In the genomic region with DNA sequence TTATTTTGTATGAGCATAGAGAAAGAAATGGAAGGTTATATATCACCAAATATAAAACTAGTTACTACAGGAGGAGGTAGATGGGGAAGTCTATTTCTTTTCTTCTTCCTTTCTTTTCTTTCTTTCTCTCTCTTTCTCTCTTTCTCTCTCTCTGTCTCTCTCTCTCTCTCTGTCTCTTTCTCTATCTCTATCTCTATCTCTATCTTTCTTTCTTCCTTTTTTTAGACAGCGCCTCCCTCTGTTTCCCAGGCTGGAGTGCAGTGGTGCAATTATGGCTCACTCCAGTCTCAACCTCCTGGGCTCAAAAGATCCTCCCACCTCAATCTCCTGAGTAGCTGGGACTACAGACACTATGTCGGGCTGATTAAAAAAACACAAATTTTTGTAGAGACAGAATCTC, we compare ENCODE assay signal across 13 cellular contexts. TPM values are rescaled to one million over a fixed set of nuclear protein-coding genes. Genes with fewer than 3 reads are reported as not detected.
DNase-seq lines count a peak whose midpoint lies in the region; ATAC-seq and TF ChIP-seq lines count a peak whose summit lies in the region.
"Had no signal": no experiment of that assay in that cellular context is flagged by ENCODE, and none has a peak within 500 bp of the region (broad histone marks: within the 10 kb centered on the region; RNA-seq: fewer than 3 reads in every experiment).

No MANE protein-coding gene starts in this region.

- BruUV-seq in OCI-LY7 (replicated peaks; lab: Mats Ljungman, UMichigan): no TSS peak

- intact Hi-C loops in OCI-LY7 (cut with micrococcal nuclease; ENCODE audit: unreplicated experiment): no loop called here
- intact Hi-C loops in esophagus muscularis mucosa (cut with DNase I): no loop called here
- intact Hi-C loops in CD14-positive monocyte (cut with micrococcal nuclease): no loop called here

- H3K27ac Mint-ChIP-seq in H9: no peak overlapping the region
- H3K27ac Mint-ChIP-seq in CD14-positive monocyte: peak overlapping the region in 1 of 7 donors; percentile 30
- H3K27ac Mint-ChIP-seq: HFFc6 had no signal

- no peak overlapping the region for H3K4ac ChIP-seq in H9 (ENCODE audit: low read depth, low read length)

- no peak overlapping the region for H3K56ac ChIP-seq in H9 (ENCODE audit: insufficient read length, low read depth, low read length)

- H3K4me2 ChIP-seq in H9 (ENCODE audit: insufficient read depth, insufficient read length, low read length): no peak overlapping the region
- no peak overlapping the region for H3K4me2 ChIP-seq in OCI-LY7 (ENCODE audit: low read length)

- H2AFZ ChIP-seq in H9 (ENCODE audit: low read length): no peak overlapping the region
- peak overlapping the region; percentile 35; the same call in 1 of the 2 replicates for H2AFZ ChIP-seq in OCI-LY7 (ENCODE audit: low read length)
- H2AFZ ChIP-seq: GM23248 had no signal

- no peak overlapping the region for H2AK5ac ChIP-seq in H9 (ENCODE audit: insufficient read length, low read length)

- no peak overlapping the region for H3K9ac ChIP-seq in H9 (ENCODE audit: extremely low read depth, insufficient read length, low read length)
- H3K9ac ChIP-seq: GM23248 had no signal

- H3K4me1 ChIP-seq in H9 (ENCODE audit: insufficient read depth, low read length): no peaks in the 10 kb centered on the region
- no peaks in the 10 kb centered on the region for H3K4me1 ChIP-seq in OCI-LY7 (ENCODE audit: insufficient read depth, low read length, poor library complexity, severe bottlenecking)
- no peaks in the 10 kb centered on the region for H3K4me1 ChIP-seq in esophagus muscularis mucosa

- TF ChIP-seq CTCF in H9 (conservative IDR thresholded peaks at IDR 0.05) (peak; percentile 40; the same call in 2 of the 3 replicates), OCI-LY7 (conservative IDR thresholded peaks at IDR 0.05; ENCODE audit: low read length) (peak; percentile 53), esophagus muscularis mucosa (IDR thresholded peaks at IDR 0.05) (no peak), omental fat pad (IDR thresholded peaks at IDR 0.05) (no peak), CD14-positive monocyte (IDR thresholded peaks at IDR 0.05) (no peak)

- H3K36me3 ChIP-seq in OCI-LY7 (ENCODE audit: insufficient read depth, low read length) (no peaks in the 10 kb centered on the region), esophagus muscularis mucosa (no peaks in the 10 kb centered on the region)

- no peak overlapping the region for H4K91ac ChIP-seq in H9 (ENCODE audit: insufficient read length, low read depth, low read length)

- H3K79me2 ChIP-seq in H9 (ENCODE audit: insufficient read depth, low read length) (no peaks in the 10 kb centered on the region), OCI-LY7 (ENCODE audit: insufficient read depth, low read depth, low read length) (no peaks in the 10 kb centered on the region)

- H3K9me3 Mint-ChIP-seq in H9: peaks cover 0 to 3% of the 10 kb centered on the region in 2 experiments; a peak in 1 of 5 replicates
- H3K9me3 Mint-ChIP-seq in CD14-positive monocyte: peaks cover 5 to 13% (median 10%) of the 10 kb centered on the region in 7 donors

- no peak for TF ChIP-seq EP300 in esophagus muscularis mucosa (IDR thresholded peaks at IDR 0.05)

- H2BK120ac ChIP-seq in H9 (ENCODE audit: low read depth, low read length, poor library complexity, severe bottlenecking): no peak overlapping the region

- no peak overlapping the region for H3K23ac ChIP-seq in H9 (ENCODE audit: insufficient read length, low read depth, low read length)

- no peaks in the 10 kb centered on the region for H3K79me1 ChIP-seq in H9 (ENCODE audit: insufficient read depth, low read depth, low read length, poor library complexity, severe bottlenecking)

- H3K14ac ChIP-seq in H9 (ENCODE audit: insufficient read depth, low read length): no peak overlapping the region

- TF ChIP-seq POLR2A in esophagus muscularis mucosa (IDR thresholded peaks at IDR 0.05; ENCODE audit: low read depth): no peak

- H2BK5ac ChIP-seq in H9 (ENCODE audit: insufficient read length, low read length): no peak overlapping the region

- WGBS in H9 (ENCODE audit: extremely low coverage, insufficient read length, low lambda C conversion rate): no CpG with 5 or more reads among the region's 2 CpGs
- WGBS in esophagus muscularis mucosa: 98% methylated on average over 2 of the region's 2 CpGs

- no peak overlapping the region for H2BK15ac ChIP-seq in H9 (ENCODE audit: low read depth, low read length)

- no peak overlapping the region for H3K4me3 Mint-ChIP-seq in H9
- H3K4me3 Mint-ChIP-seq in CD14-positive monocyte: no peak overlapping the region
- H3K4me3 Mint-ChIP-seq: CD8-positive, alpha-beta memory T cell; HFFc6 had no signal

- no peak for DNase-seq in H9
- DNase-seq in OCI-LY7 (ENCODE audit: low spot score): no peak
- peak; percentile 17 for DNase-seq in esophagus muscularis mucosa (ENCODE audit: extremely low spot score)
- DNase-seq in omental fat pad (ENCODE audit: low spot score): no peak
- DNase-seq in NCI-H1436 treated with DMSO at 0.1 percent for 48 hours (lab: John Stamatoyannopoulos, UW): no peak
- no peak for DNase-seq in CD14-positive monocyte (ENCODE audit: low spot score)
- DNase-seq: CD8-positive, alpha-beta memory T cell; DMS53; GM23248; H7; HFFc6; KG1 had no signal

- H2BK20ac ChIP-seq in H9 (ENCODE audit: low read depth, low read length, poor library complexity, severe bottlenecking): no peak overlapping the region

- H2BK12ac ChIP-seq in H9 (ENCODE audit: insufficient read length, low read depth, low read length): no peak overlapping the region

- H3K27ac ChIP-seq in H9 (ENCODE audit: insufficient read length, low read depth, low read length) (no peak overlapping the region), OCI-LY7 (ENCODE audit: low read depth, low read length, poor library complexity, severe bottlenecking) (no peak overlapping the region), esophagus muscularis mucosa (replicated peaks in 1 of 4) (no peak overlapping the region)
- H3K27ac ChIP-seq: GM23248, HL-60 had no signal

- H4K5ac ChIP-seq in H9 (ENCODE audit: insufficient read length, low read depth, low read length): no peak overlapping the region

- POLR2A ChIA-PET in OCI-LY7 (lab: Charles Lee): interaction anchor here (0.7 to 1.4 kb wide), 3 partner anchors 10 to 204 kb away, joined by 3 to 6 read pairs (median 3); a partner anchor contains a TSS

- CTCF ChIA-PET in OCI-LY7 (lab: Charles Lee; ENCODE audit: unreplicated experiment): no interaction called here

- no peaks in the 10 kb centered on the region for H3K36me3 Mint-ChIP-seq in H9 (ENCODE audit: insufficient read depth in 1 of 3, low read depth in 3 of 3)
- H3K36me3 Mint-ChIP-seq in CD14-positive monocyte: peaks cover 0 to 2% of the 10 kb centered on the region in 2 donors

- no peak overlapping the region for H3K18ac ChIP-seq in H9 (ENCODE audit: insufficient read length, low read depth, low read length)

- H3K9me3 ChIP-seq in H9 (ENCODE audit: control insufficient read depth, low read depth, low read length) (no peaks in the 10 kb centered on the region), OCI-LY7 (ENCODE audit: low read length) (no peaks in the 10 kb centered on the region), esophagus muscularis mucosa (peaks cover 0 to 13% (median 4%) of the 10 kb centered on the region in 4 donors)

- no peak overlapping the region for H3T11ph ChIP-seq in H9 (ENCODE audit: low read length)

- no peaks in the 10 kb centered on the region for H4K20me1 ChIP-seq in H9 (ENCODE audit: control insufficient read depth, insufficient read depth, insufficient read length)
- H4K20me1 ChIP-seq in OCI-LY7 (ENCODE audit: insufficient read depth, low read length): no peaks in the 10 kb centered on the region

- no peaks in the 10 kb centered on the region for H3K23me2 ChIP-seq in H9 (ENCODE audit: insufficient read length, low read depth, low read length, poor library complexity, severe bottlenecking)

- no peak overlapping the region for H4K8ac ChIP-seq in H9 (replicated peaks; ENCODE audit: insufficient read length, low read depth, low read length)

- H3K27me3 Mint-ChIP-seq in H9 (ENCODE audit: low read depth) (no peaks in the 10 kb centered on the region; the same call in 1 of the 2 replicates), CD14-positive monocyte (ENCODE audit: low read depth in 3 of 3) (peaks cover 0 to 6% (median 2%) of the 10 kb centered on the region in 3 donors)
- H3K27me3 Mint-ChIP-seq: CD8-positive, alpha-beta memory T cell had no signal

- H3K9me2 ChIP-seq in OCI-LY7 (ENCODE audit: insufficient read depth, low read length): no peaks in the 10 kb centered on the region

- peaks cover 2 to 3% of the 10 kb centered on the region in 2 experiments; a peak in 3 of 4 replicates for H3K4me1 Mint-ChIP-seq in H9
- H3K4me1 Mint-ChIP-seq in CD14-positive monocyte: peaks cover 7% of the 10 kb centered on the region

- no peak for ATAC-seq in omental fat pad (ENCODE audit: low FRiP score)

- H3K27me3 ChIP-seq in H9 (ENCODE audit: insufficient read depth, low read length) (no peaks in the 10 kb centered on the region), esophagus muscularis mucosa (no peaks in the 10 kb centered on the region)

- H3K4me3 ChIP-seq in OCI-LY7 (ENCODE audit: low read depth, low read length, poor library complexity, severe bottlenecking): no peak overlapping the region
- no peak overlapping the region for H3K4me3 ChIP-seq in esophagus muscularis mucosa
- H3K4me3 ChIP-seq: GM23248 had no signal

RNA-seq across cellular contexts. Expression of a gene that starts 10.2 kb away (rescaled TPM):
- total RNA-seq in H9 (2021): 7.8 and 8.2 TPM in 2 replicates
- 26.6 and 27.6 TPM in 2 replicates for total RNA-seq in OCI-LY7 (2014; rRNA removed; shearing (Covaris generic))
- total RNA-seq in OCI-LY7 (2022): 5.2 and 7.4 TPM in 2 replicates
- 10 to 100 TPM; 30.7 to 52.8 (median 43.9) TPM for total RNA-seq in esophagus muscularis mucosa
- 1,000 to 10,000 TPM in 1 of 4 donors, 100 to 1,000 TPM in 3; 355 to 1,386 (median 540) TPM for total RNA-seq in omental fat pad
- polyA plus RNA-seq in CD14-positive monocyte: 100 to 1,000 TPM; 373 to 419 TPM

Comparison
In these comparisons a context has a peak if more than half of its experiments do, and no peak if none do; other contexts are left out.
1. CTCF ChIP-seq: peak in H9 (single experiment) and OCI-LY7 (single experiment); none in esophagus muscularis mucosa (0 of 3), omental fat pad (0 of 3) and CD14-positive monocyte (single experiment).
2. RNA of a gene that starts 10.2 kb away (total RNA-seq): 355 to 1,386 TPM in omental fat pad; 30.7 to 52.8 TPM in esophagus muscularis mucosa, 5.2 to 27.6 TPM in OCI-LY7 and 7.8 to 8.2 TPM in H9; every median in the first group is over 4 times any median in the second.